In the genomic region with DNA sequence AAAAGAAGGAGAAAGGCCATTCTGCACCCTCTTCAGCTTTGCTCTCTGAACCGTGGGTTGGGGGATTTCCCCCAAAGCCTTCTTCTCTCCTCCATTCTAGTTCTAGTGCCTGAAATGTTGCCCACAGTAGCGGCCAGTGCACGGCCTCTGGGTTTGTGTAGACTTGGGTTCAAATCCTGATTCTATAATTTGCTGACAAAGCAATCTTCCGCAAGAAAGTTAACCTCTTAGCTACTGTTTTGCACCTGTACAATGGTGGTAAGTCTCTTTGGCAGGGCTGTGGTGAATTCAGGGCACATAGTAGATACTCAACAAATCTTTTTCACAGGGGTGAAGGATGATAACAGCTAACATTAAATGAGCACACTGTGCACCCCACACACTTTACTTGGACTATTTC, we compare ENCODE assay signal across 9 cellular contexts.
"Had no signal": no experiment of that assay in that cellular context is flagged by ENCODE, and none has a peak within 500 bp of the region (broad histone marks: within the 10 kb centered on the region; RNA-seq: fewer than 3 reads in every experiment).

No MANE protein-coding gene starts in this region.

- H3K9ac ChIP-seq: KMS-11 had no signal

- ATAC-seq: GM23338, HCT116 had no signal

- H3K27ac ChIP-seq: KMS-11 had no signal

- H3K4me2 ChIP-seq: GM23338, KMS-11 had no signal

- H3K9me3 ChIP-seq: HAP-1 had no signal

- DNase-seq: H7, HFFc6, Karpas-422, KBM-7 had no signal

- FAIRE-seq: HTR-8/SVneo had no signal

- H3K36me3 ChIP-seq: HAP-1 had no signal

- H2AFZ ChIP-seq: GM23338 had no signal

- H3K4me1 ChIP-seq: HAP-1 had no signal

- H3K4me3 ChIP-seq: GM23338, HAP-1 had no signal
